Comparison of ENCODE assay signal across 1 cellular context in the genomic region with DNA sequence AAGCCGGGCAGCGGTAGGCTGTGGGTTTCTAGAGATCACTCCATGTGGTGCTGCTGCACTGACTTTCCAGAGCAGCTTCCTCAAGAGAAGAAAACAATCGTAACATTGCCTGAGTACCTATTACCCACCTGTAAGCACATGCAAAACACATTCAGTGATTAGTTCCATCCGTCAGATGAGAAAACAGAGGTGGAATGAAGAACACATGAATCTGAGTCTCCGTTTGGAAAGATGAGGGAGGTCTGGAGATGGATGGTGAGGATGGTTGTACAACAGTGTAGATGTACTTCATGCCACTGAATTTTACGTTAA.
TF ChIP-seq lines count a peak whose summit lies in the region.

No MANE protein-coding gene starts in this region.

TF ChIP-seq in K562, 482 proteins besides CTCF, POLR2A, EP300 and RAD21 (continues in another document):
- no peak for TF ChIP-seq RBM14 (IDR thresholded peaks at IDR 0.05; ENCODE audit: borderline replicate concordance, insufficient read depth, low read depth, low read length)
- TF ChIP-seq FOSL1 (tag; conservative IDR thresholded peaks at IDR 0.05): peak; percentile 73
- no peak for TF ChIP-seq PML (IDR thresholded peaks at IDR 0.05; ENCODE audit: low read length)
- TF ChIP-seq ZNF197 (CRISPR knock-in tag; IDR thresholded peaks at IDR 0.05; ENCODE audit: low read depth): no peak
- no peak for TF ChIP-seq CREBBP (IDR thresholded peaks at IDR 0.05; ENCODE audit: low read depth, low read length)
- TF ChIP-seq ESRRB (CRISPR knock-in tag; IDR thresholded peaks at IDR 0.05; ENCODE audit: borderline replicate concordance): no peak
- TF ChIP-seq TOE1 (IDR thresholded peaks at IDR 0.05; ENCODE audit: borderline replicate concordance): no peak
- TF ChIP-seq TOE1 (CRISPR knock-in tag; IDR thresholded peaks at IDR 0.05; ENCODE audit: borderline replicate concordance, low read depth): peak; percentile 28; the same call in 1 of the 2 replicates
- no peak for TF ChIP-seq ZBTB43 (CRISPR knock-in tag; IDR thresholded peaks at IDR 0.05)
- no peak for TF ChIP-seq GATAD2B (IDR thresholded peaks at IDR 0.05; ENCODE audit: borderline replicate concordance)
- TF ChIP-seq, protein P1, sequence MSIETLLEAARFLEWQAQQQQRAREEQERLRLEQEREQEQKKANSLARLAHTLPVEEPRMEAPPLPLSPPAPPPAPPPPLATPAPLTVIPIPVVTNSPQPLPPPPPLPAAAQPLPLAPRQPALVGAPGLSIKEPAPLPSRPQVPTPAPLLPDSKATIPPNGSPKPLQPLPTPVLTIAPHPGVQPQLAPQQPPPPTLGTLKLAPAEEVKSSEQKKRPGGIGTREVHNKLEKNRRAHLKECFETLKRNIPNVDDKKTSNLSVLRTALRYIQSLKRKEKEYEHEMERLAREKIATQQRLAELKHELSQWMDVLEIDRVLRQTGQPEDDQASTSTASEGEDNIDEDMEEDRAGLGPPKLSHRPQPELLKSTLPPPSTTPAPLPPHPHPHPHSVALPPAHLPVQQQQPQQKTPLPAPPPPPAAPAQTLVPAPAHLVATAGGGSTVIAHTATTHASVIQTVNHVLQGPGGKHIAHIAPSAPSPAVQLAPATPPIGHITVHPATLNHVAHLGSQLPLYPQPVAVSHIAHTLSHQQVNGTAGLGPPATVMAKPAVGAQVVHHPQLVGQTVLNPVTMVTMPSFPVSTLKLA (conservative IDR thresholded peaks at IDR 0.05): 0 out of 4 replicates have a peak, but pooled peaks of 1 of the 2 experiments have one; percentile 7
- no peak for TF ChIP-seq RFX1 (IDR thresholded peaks at IDR 0.05)
- no peak for TF ChIP-seq HIVEP1 (CRISPR knock-in tag; IDR thresholded peaks at IDR 0.05)
- no peak for TF ChIP-seq ZNF589 (CRISPR knock-in tag; IDR thresholded peaks at IDR 0.05; ENCODE audit: low read depth)
- no peak for TF ChIP-seq CBFA2T3 (IDR thresholded peaks at IDR 0.05)
- no peak for TF ChIP-seq ZNF239 (CRISPR knock-in tag; IDR thresholded peaks at IDR 0.05)
- no peak for TF ChIP-seq HOXB6 (CRISPR knock-in tag; IDR thresholded peaks at IDR 0.05; ENCODE audit: borderline replicate concordance)
- TF ChIP-seq, protein P2, sequence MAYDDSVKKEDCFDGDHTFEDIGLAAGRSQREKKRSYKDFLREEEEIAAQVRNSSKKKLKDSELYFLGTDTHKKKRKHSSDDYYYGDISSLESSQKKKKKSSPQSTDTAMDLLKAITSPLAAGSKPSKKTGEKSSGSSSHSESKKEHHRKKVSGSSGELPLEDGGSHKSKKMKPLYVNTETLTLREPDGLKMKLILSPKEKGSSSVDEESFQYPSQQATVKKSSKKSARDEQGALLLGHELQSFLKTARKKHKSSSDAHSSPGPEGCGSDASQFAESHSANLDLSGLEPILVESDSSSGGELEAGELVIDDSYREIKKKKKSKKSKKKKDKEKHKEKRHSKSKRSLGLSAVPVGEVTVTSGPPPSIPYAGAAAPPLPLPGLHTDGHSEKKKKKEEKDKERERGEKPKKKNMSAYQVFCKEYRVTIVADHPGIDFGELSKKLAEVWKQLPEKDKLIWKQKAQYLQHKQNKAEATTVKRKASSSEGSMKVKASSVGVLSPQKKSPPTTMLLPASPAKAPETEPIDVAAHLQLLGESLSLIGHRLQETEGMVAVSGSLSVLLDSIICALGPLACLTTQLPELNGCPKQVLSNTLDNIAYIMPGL (CRISPR knock-in tag; IDR thresholded peaks at IDR 0.05): no peak
- no peak for TF ChIP-seq CHAMP1 (IDR thresholded peaks at IDR 0.05)
- no peak for TF ChIP-seq HMG20B (CRISPR knock-in tag; IDR thresholded peaks at IDR 0.05)
- 0 out of 2 replicates have a peak, but pooled peaks have one; percentile 3 for TF ChIP-seq SMAD4 (CRISPR knock-in tag; conservative IDR thresholded peaks at IDR 0.05)
- TF ChIP-seq, protein P3, sequence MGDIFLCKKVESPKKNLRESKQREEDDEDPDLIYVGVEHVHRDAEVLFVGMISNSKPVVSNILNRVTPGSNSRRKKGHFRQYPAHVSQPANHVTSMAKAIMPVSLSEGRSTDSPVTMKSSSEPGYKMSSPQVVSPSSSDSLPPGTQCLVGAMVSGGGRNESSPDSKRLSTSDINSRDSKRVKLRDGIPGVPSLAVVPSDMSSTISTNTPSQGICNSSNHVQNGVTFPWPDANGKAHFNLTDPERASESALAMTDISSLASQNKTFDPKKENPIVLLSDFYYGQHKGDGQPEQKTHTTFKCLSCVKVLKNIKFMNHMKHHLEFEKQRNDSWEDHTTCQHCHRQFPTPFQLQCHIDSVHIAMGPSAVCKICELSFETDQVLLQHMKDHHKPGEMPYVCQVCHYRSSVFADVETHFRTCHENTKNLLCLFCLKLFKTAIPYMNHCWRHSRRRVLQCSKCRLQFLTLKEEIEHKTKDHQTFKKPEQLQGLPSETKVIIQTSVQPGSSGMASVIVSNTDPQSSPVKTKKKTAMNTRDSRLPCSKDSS (IDR thresholded peaks at IDR 0.05; ENCODE audit: low read depth, partially characterized antibody): no peak
- TF ChIP-seq DPF2 (IDR thresholded peaks at IDR 0.05): peak; percentile 5; the same call in 1 of the 2 replicates
- no peak for TF ChIP-seq IFI16 (CRISPR knock-in tag; IDR thresholded peaks at IDR 0.05)
- TF ChIP-seq ZNF232 (CRISPR knock-in tag; IDR thresholded peaks at IDR 0.05): no peak
- no peak for TF ChIP-seq GMEB1 (CRISPR knock-in tag; IDR thresholded peaks at IDR 0.05)
- TF ChIP-seq E2F3 (CRISPR knock-in tag; IDR thresholded peaks at IDR 0.05): no peak
- no peak for TF ChIP-seq ZNF785 (CRISPR knock-in tag; IDR thresholded peaks at IDR 0.05)
- no peak for TF ChIP-seq ZNF174 (CRISPR knock-in tag; IDR thresholded peaks at IDR 0.05)
- TF ChIP-seq IRF9 (tag; IDR thresholded peaks at IDR 0.05): no peak
- TF ChIP-seq CREB3 (tag; conservative IDR thresholded peaks at IDR 0.05; ENCODE audit: low read depth): no peak
- no peak for TF ChIP-seq NUFIP1 (IDR thresholded peaks at IDR 0.05; ENCODE audit: partially characterized antibody)
- no peak for TF ChIP-seq DMBX1 (CRISPR knock-in tag; IDR thresholded peaks at IDR 0.05; ENCODE audit: borderline replicate concordance)
- TF ChIP-seq GABPA (tag; conservative IDR thresholded peaks at IDR 0.05; ENCODE audit: low read depth): peak; percentile 54; the same call in 1 of the 2 replicates
- TF ChIP-seq C11orf30 (IDR thresholded peaks at IDR 0.05; ENCODE audit: low read depth): no peak
- no peak for TF ChIP-seq TCF7 (IDR thresholded peaks at IDR 0.05; ENCODE audit: borderline replicate concordance)
- no peak for TF ChIP-seq ZEB2 (IDR thresholded peaks at IDR 0.05)
- no peak for TF ChIP-seq PHF20 (IDR thresholded peaks at IDR 0.05; ENCODE audit: partially characterized antibody)
- no peak for TF ChIP-seq SLC30A9 (CRISPR knock-in tag; IDR thresholded peaks at IDR 0.05)
- no peak for TF ChIP-seq ZKSCAN3 (CRISPR knock-in tag; IDR thresholded peaks at IDR 0.05)
- TF ChIP-seq YBX1 (IDR thresholded peaks at IDR 0.05): no peak
- no peak for TF ChIP-seq GATA2 (CRISPR knock-in tag; IDR thresholded peaks at IDR 0.05)
- TF ChIP-seq AFF4 (CRISPR knock-in tag; IDR thresholded peaks at IDR 0.05): no peak
- TF ChIP-seq, protein P4, sequence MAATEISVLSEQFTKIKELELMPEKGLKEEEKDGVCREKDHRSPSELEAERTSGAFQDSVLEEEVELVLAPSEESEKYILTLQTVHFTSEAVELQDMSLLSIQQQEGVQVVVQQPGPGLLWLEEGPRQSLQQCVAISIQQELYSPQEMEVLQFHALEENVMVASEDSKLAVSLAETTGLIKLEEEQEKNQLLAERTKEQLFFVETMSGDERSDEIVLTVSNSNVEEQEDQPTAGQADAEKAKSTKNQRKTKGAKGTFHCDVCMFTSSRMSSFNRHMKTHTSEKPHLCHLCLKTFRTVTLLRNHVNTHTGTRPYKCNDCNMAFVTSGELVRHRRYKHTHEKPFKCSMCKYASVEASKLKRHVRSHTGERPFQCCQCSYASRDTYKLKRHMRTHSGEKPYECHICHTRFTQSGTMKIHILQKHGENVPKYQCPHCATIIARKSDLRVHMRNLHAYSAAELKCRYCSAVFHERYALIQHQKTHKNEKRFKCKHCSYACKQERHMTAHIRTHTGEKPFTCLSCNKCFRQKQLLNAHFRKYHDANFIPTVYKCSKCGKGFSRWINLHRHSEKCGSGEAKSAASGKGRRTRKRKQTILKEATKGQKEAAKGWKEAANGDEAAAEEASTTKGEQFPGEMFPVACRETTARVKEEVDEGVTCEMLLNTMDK (IDR thresholded peaks at IDR 0.05; ENCODE audit: borderline replicate concordance, insufficient read depth, low read depth, low read length, poor library complexity, severe bottlenecking): no peak
- no peak for TF ChIP-seq CCNT2 (IDR thresholded peaks at IDR 0.05; ENCODE audit: borderline replicate concordance, extremely low read depth, insufficient read length, low read depth, low read length)
